Comparison of ENCODE assay signal across 8 cellular contexts in the genomic region with DNA sequence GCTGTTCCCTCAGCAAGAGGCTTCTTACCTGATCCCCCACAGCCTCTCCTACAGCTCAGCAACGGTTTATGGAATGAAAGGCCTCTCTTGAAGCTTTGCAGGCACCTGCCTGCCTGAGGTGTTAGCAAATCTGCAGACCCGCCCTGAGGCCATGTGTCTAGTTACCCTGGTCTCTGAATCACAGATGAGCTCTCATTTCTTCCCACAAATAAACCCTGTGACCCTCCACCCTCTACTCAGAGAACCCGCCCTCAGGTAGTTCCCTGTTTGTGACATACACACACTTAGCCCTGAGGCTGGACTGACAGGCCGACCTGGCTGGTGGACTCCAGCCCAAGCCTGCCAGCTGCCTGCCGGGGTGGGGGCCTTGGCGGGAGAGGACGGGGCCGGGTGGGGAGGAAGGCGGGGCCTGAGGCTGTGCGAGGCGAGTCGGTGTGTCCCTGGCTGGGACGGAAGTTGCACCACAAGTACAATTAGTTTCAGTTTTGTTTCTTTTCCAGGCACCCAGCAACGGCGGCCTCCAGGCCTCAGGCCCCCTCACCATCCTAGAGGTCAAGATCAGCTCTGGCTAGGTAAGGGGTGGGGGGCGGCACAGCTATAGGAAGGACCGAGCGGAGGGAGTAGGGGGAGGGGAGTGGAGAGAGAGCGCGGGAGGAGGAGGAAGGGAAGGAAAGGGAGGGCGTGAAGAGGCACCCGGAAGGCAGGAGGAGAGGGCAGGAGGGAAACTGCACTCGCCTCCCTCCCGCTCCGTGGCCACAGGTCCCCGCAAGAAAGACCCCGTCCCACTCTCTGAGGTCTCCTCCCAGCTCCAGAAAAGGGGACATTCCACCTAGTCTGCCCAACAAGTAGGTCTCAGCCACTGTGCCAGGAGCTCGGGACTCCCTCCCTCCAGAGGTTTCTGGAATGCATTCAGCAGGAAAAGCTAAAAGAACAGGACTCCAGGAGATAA. TPM values are rescaled to one million over a fixed set of nuclear protein-coding genes. Genes with fewer than 3 reads are reported as not detected.
DNase-seq lines count a peak whose midpoint lies in the region; ATAC-seq and TF ChIP-seq lines count a peak whose summit lies in the region.

A gene with protein sequence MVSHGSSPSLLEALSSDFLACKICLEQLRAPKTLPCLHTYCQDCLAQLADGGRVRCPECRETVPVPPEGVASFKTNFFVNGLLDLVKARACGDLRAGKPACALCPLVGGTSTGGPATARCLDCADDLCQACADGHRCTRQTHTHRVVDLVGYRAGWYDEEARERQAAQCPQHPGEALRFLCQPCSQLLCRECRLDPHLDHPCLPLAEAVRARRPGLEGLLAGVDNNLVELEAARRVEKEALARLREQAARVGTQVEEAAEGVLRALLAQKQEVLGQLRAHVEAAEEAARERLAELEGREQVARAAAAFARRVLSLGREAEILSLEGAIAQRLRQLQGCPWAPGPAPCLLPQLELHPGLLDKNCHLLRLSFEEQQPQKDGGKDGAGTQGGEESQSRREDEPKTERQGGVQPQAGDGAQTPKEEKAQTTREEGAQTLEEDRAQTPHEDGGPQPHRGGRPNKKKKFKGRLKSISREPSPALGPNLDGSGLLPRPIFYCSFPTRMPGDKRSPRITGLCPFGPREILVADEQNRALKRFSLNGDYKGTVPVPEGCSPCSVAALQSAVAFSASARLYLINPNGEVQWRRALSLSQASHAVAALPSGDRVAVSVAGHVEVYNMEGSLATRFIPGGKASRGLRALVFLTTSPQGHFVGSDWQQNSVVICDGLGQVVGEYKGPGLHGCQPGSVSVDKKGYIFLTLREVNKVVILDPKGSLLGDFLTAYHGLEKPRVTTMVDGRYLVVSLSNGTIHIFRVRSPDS (plus strand): TSS at position 482 of the 949 bp plus-strand sequence. CDS start 1,832 bp downstream, outside the sequence.

- peak; percentile 74 for DNase-seq in CD1c-positive myeloid dendritic cell (ENCODE audit: extremely low spot score)
- DNase-seq in HL-60 (ENCODE audit: low read depth in 1 of 2, low spot score in 1 of 2), result peak; percentile 85 to 91
- DNase-seq in OCI-M1 (lab: John Stamatoyannopoulos, UW), result peak; percentile 98
- DNase-seq in activated T-cell treated with anti-CD3 and anti-CD28 coated beads, Interleukin-2, amount 50 U/mL, for 1 hour, result peak; percentile 74
- DNase-seq in myocyte (ENCODE audit: low read depth), result peak; percentile 88
- peak; percentile 62 to 65 for DNase-seq in stimulated activated CD8-positive, alpha-beta memory T cell treated with anti-CD3 and anti-CD28 coated beads, Interleukin-7, amount 100 ng/mL, for 48 hours (ENCODE audit: extremely low read depth in 1 of 2, low read depth in 1 of 2)

- ATAC-seq in GM19452 (IDR thresholded peaks at IDR 0.05; ENCODE audit: unreplicated experiment), result peak; percentile 81
- ATAC-seq in esophagus mucosa, result peak; percentile 92

- H3K27me3 ChIP-seq in HL-60 (ENCODE audit: insufficient read depth, poor library complexity, severe bottlenecking), result no peaks in the 10 kb centered on the region

- H3K4me3 ChIP-seq in HL-60 (replicated peaks; ENCODE audit: insufficient read depth, low read length), result peak within 1 kb of the TSS; percentile 74

- no peak for TF ChIP-seq CTCF in HL-60 (IDR thresholded peaks at IDR 0.05; ENCODE audit: insufficient read depth, low read length)

- H3K27ac ChIP-seq in HL-60 (replicated peaks), result peak within 1 kb of the TSS; percentile 95

RNA-seq across cellular contexts. Expression of the gene that starts here (rescaled TPM):
- total RNA-seq in esophagus mucosa (14.3 TPM), myocyte (7.8 and 7.9 TPM in 2 replicates)
- polyA plus RNA-seq in myocyte (2012), result 15.3 TPM

Comparison
In these comparisons a context has a peak if more than half of its experiments do, and no peak if none do; other contexts are left out.
1. Peak in every context shown above with its lines: DNase-seq, ATAC-seq, H3K4me3 ChIP-seq and H3K27ac ChIP-seq.